Comparison of ENCODE assay signal across 1 cellular context in genomic region chr3:159844801-159845261, GRCh38.
TF ChIP-seq lines count a peak whose summit lies in the region.

No MANE protein-coding gene starts in this region.

TF ChIP-seq in GM12878, 131 proteins besides CTCF, POLR2A, EP300 and RAD21 (continued from another document):
- TF ChIP-seq, protein P1, sequence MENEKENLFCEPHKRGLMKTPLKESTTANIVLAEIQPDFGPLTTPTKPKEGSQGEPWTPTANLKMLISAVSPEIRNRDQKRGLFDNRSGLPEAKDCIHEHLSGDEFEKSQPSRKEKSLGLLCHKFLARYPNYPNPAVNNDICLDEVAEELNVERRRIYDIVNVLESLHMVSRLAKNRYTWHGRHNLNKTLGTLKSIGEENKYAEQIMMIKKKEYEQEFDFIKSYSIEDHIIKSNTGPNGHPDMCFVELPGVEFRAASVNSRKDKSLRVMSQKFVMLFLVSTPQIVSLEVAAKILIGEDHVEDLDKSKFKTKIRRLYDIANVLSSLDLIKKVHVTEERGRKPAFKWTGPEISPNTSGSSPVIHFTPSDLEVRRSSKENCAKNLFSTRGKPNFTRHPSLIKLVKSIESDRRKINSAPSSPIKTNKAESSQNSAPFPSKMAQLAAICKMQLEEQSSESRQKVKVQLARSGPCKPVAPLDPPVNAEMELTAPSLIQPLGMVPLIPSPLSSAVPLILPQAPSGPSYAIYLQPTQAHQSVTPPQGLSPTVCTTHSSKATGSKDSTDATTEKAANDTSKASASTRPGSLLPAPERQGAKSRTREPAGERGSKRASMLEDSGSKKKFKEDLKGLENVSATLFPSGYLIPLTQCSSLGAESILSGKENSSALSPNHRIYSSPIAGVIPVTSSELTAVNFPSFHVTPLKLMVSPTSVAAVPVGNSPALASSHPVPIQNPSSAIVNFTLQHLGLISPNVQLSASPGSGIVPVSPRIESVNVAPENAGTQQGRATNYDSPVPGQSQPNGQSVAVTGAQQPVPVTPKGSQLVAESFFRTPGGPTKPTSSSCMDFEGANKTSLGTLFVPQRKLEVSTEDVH (IDR thresholded peaks at IDR 0.05; ENCODE audit: low read depth, partially characterized antibody) = no peak
- no peak for TF ChIP-seq NFYA (IDR thresholded peaks at IDR 0.05; ENCODE audit: borderline replicate concordance, low read depth, low read length)
